Comparison of ENCODE assay signal across 17 cellular contexts in genomic region chr13:54733639-54734038, GRCh38.
DNase-seq lines count a peak whose midpoint lies in the region; ATAC-seq and TF ChIP-seq lines count a peak whose summit lies in the region.
"Had no signal": no experiment of that assay in that cellular context is flagged by ENCODE, and none has a peak within 500 bp of the region (broad histone marks: within the 10 kb centered on the region; RNA-seq: fewer than 3 reads in every experiment).

No MANE protein-coding gene starts in this region.

- TF ChIP-seq CTCF in BE2C (IDR thresholded peaks at IDR 0.05; ENCODE audit: low read depth, low read length), result peak; percentile 13; the same call in 1 of the 2 replicates
- peak; percentile 18; the same call in 1 of the 2 replicates for TF ChIP-seq CTCF in OCI-LY1 (IDR thresholded peaks at IDR 0.05; ENCODE audit: low read length)

- H3K36me3 ChIP-seq in BE2C (no peaks in the 10 kb centered on the region), OCI-LY1 (ENCODE audit: insufficient read depth, low read length) (no peaks in the 10 kb centered on the region)
- H3K36me3 ChIP-seq: gastrocnemius medialis had no signal

- no peak overlapping the region for H2AFZ ChIP-seq in OCI-LY1 (ENCODE audit: low read length)
- H2AFZ ChIP-seq: GM23248 had no signal

- H3F3A ChIP-seq in OCI-LY1 (ENCODE audit: insufficient read depth, low read length), result no peaks in the 10 kb centered on the region

- H4K20me1 ChIP-seq in OCI-LY1 (ENCODE audit: insufficient read depth, low read length), result no peaks in the 10 kb centered on the region

- H3K9me3 ChIP-seq in BE2C (no peaks in the 10 kb centered on the region), OCI-LY1 (ENCODE audit: low read length) (no peaks in the 10 kb centered on the region)
- H3K9me3 ChIP-seq: gastrocnemius medialis had no signal

- no peaks in the 10 kb centered on the region for H3K79me2 ChIP-seq in OCI-LY1 (ENCODE audit: insufficient read depth, low read length)

- H3K27me3 ChIP-seq in BE2C (no peaks in the 10 kb centered on the region), OCI-LY1 (ENCODE audit: insufficient read depth, low read length) (no peaks in the 10 kb centered on the region)
- H3K27me3 ChIP-seq: gastrocnemius medialis had no signal

- H3K27ac ChIP-seq in OCI-LY1 (ENCODE audit: low read depth, low read length, poor library complexity, severe bottlenecking), result no peak overlapping the region
- H3K27ac ChIP-seq: gastrocnemius medialis, GM23248 had no signal

- no peak overlapping the region for H3K4me2 ChIP-seq in OCI-LY1 (ENCODE audit: low read length)

- H3K9me2 ChIP-seq in OCI-LY1 (ENCODE audit: low read depth, low read length), result no peaks in the 10 kb centered on the region

- H3K9ac ChIP-seq in OCI-LY1 (ENCODE audit: low read length), result no peak overlapping the region
- H3K9ac ChIP-seq: GM23248 had no signal

- DNase-seq in BE2C (no peak), HuH-7.5 (ENCODE audit: low spot score) (peak; percentile 16), iPS DF 19.7 (ENCODE audit: low read depth, low spot score) (peak; percentile 61)
- DNase-seq: activated CD8-positive, alpha-beta T cell treated with anti-CD3 and anti-CD28 coated beads, Interleukin-2, amount 10 ng/mL, durations not matched to agents 7 days and 5 days; effector memory CD8-positive, alpha-beta T cell; EL; gastrocnemius medialis; GM23248; left cardiac atrium; naive B cell; stimulated activated CD4-positive, alpha-beta T cell treated with anti-CD3 and anti-CD28 coated beads, Interleukin-4, amount 100 ng/mL, for 4 hours; T-helper 9 cell had no signal

- no peak for ATAC-seq in GM18868 (IDR thresholded peaks at IDR 0.05; ENCODE audit: unreplicated experiment)
- ATAC-seq in GM18873 (IDR thresholded peaks at IDR 0.05; ENCODE audit: low FRiP score, unreplicated experiment), result no peak
- ATAC-seq in GM19395 (IDR thresholded peaks at IDR 0.05; ENCODE audit: unreplicated experiment), result no peak
- ATAC-seq in HG02973 (IDR thresholded peaks at IDR 0.05; ENCODE audit: unreplicated experiment), result no peak
- ATAC-seq: activated CD8-positive, alpha-beta T cell treated with anti-CD3 and anti-CD28 coated beads, Interleukin-2, amount 10 ng/mL, durations not matched to agents 7 days and 5 days; effector memory CD8-positive, alpha-beta T cell; gastrocnemius medialis; left cardiac atrium had no signal

- H3K4me3 ChIP-seq in BE2C (ENCODE audit: low read depth, low read length) (no peak overlapping the region), OCI-LY1 (ENCODE audit: low read depth, low read length, poor library complexity, severe bottlenecking) (no peak overlapping the region)
- H3K4me3 ChIP-seq: gastrocnemius medialis, GM23248 had no signal

- H3K4me1 ChIP-seq in BE2C, result no peaks in the 10 kb centered on the region
- no peaks in the 10 kb centered on the region for H3K4me1 ChIP-seq in OCI-LY1 (ENCODE audit: insufficient read depth, low read length, severe bottlenecking)
- H3K4me1 ChIP-seq: gastrocnemius medialis had no signal
